7 cellular contexts compared by ENCODE assay signal in the genomic region with DNA sequence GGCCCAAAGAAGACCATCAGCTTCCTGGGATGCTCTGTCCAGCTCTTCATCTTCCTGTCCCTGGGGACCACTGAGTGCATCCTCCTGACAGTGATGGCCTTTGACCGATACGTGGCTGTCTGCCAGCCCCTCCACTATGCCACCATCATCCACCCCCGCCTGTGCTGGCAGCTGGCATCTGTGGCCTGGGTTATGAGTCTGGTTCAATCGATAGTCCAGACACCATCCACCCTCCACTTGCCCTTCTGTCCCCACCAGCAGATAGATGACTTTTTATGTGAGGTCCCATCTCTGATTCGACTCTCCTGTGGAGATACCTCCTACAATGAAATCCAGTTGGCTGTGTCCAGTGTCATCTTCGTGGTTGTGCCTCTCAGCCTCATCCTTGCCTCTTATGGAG. TPM values are rescaled to one million over a fixed set of nuclear protein-coding genes. Genes with fewer than 3 reads are reported as not detected.
"Had no signal": no experiment of that assay in that cellular context is flagged by ENCODE, and none has a peak within 500 bp of the region (broad histone marks: within the 10 kb centered on the region; RNA-seq: fewer than 3 reads in every experiment).

No MANE protein-coding gene starts in this region.

- DNase-seq: H9, HCEC 1CT, IMR-90 had no signal

- H3K27ac Mint-ChIP-seq: GM23338, H9 had no signal

- H3K9me3 Mint-ChIP-seq: GM23338 had no signal

- H3K4me3 Mint-ChIP-seq: GM23338, H9 had no signal

- ATAC-seq: GM23338, K562 had no signal

RNA-seq across cellular contexts. Expression of a gene that starts 5.1 kb away (rescaled TPM):
- total RNA-seq: GM23338, H1, H9, HT1080, IMR-90, K562 had no signal

RNA-seq across cellular contexts. Expression of a gene that starts 5.2 kb away (rescaled TPM):
- total RNA-seq: GM23338, H1, H9, HT1080, IMR-90, K562 had no signal

RNA-seq across cellular contexts. Expression of a gene that starts 22.9 kb away (rescaled TPM):
- total RNA-seq: GM23338, H1, H9, HT1080, IMR-90, K562 had no signal

RNA-seq across cellular contexts. Expression of a gene that starts 25.7 kb away (rescaled TPM):
- total RNA-seq: GM23338, H1, H9, HT1080, IMR-90, K562 had no signal

RNA-seq across cellular contexts. Expression of a gene that starts 47.3 kb away (rescaled TPM):
- total RNA-seq: GM23338, H1, H9, HT1080, IMR-90, K562 had no signal
